In genomic region chr17:47305302-47305923, GRCh38 we compare ENCODE assay signal across 1 cellular context.
A peak's percentile ranks its signal among the peaks of the same experiment; 100 is the strongest.
TF ChIP-seq lines count a peak whose summit lies in the region.

No MANE protein-coding gene starts in this region.

TF ChIP-seq in endothelial cell of umbilical vein, 7 proteins besides CTCF, POLR2A, EP300 and RAD21:
- peak; percentile 64 for TF ChIP-seq FOS (IDR thresholded peaks at IDR 0.05; ENCODE audit: borderline replicate concordance, insufficient read depth, low read length)
- TF ChIP-seq GATA2 (IDR thresholded peaks at IDR 0.05; ENCODE audit: insufficient read depth, insufficient read length, low read depth, low read length): peak; percentile 87
- TF ChIP-seq EZH2 (IDR thresholded peaks at IDR 0.05; ENCODE audit: borderline replicate concordance, low read depth, low read length, severe bottlenecking): no peak
- no peak for TF ChIP-seq MAX (IDR thresholded peaks at IDR 0.05; ENCODE audit: insufficient read depth, insufficient read length)
- peak; percentile 83 for TF ChIP-seq POLR2AphosphoS5 (IDR thresholded peaks at IDR 0.05; ENCODE audit: insufficient read depth, low read depth, low read length)
- no peak for TF ChIP-seq MYC (IDR thresholded peaks at IDR 0.05; ENCODE audit: low read depth, low read length)
- TF ChIP-seq JUN (IDR thresholded peaks at IDR 0.05; ENCODE audit: borderline replicate concordance, insufficient read depth, insufficient read length, low read depth): peak; percentile 87
